In genomic region chr9:129030191-129030590, GRCh38 we compare ENCODE assay signal across 1 cellular context.
TF ChIP-seq lines count a peak whose summit lies in the region.

No MANE protein-coding gene starts in this region.

TF ChIP-seq in H1, 55 proteins besides CTCF, POLR2A, EP300 and RAD21:
- TF ChIP-seq ATF3 (IDR thresholded peaks at IDR 0.05; ENCODE audit: insufficient read depth, low read depth, low read length) (no peak), ZNF274 (IDR thresholded peaks at IDR 0.05; ENCODE audit: borderline replicate concordance, extremely low read depth, low read length) (no peak), USF2 (IDR thresholded peaks at IDR 0.05; ENCODE audit: low read length) (no peak), RXRA (IDR thresholded peaks at IDR 0.05; ENCODE audit: insufficient read depth, low read depth, low read length) (no peak), KDM5A (IDR thresholded peaks at IDR 0.05; ENCODE audit: low read length) (no peak), TEAD4 (IDR thresholded peaks at IDR 0.05; ENCODE audit: low read depth, low read length) (no peak), ASH2L (IDR thresholded peaks at IDR 0.05; ENCODE audit: low read length) (no peak)
